18 cellular contexts compared by ENCODE assay signal in genomic region chr6:6913346-6913745, GRCh38.
"Had no signal": no experiment of that assay in that cellular context is flagged by ENCODE, and none has a peak within 500 bp of the region (broad histone marks: within the 10 kb centered on the region; RNA-seq: fewer than 3 reads in every experiment).

No MANE protein-coding gene starts in this region.

- H3K27ac ChIP-seq: adrenal gland had no signal

- H3K36me3 ChIP-seq: adrenal gland had no signal

- ATAC-seq: activated CD4-positive, CD25-positive, alpha-beta regulatory T cell treated with anti-CD3 and anti-CD28 coated beads, Interleukin-2, amount 50 U/mL, for 24 hours; activated CD8-positive, alpha-beta T cell treated with anti-CD3 and anti-CD28 coated beads for 36 hours; activated T-cell treated with anti-CD3 and anti-CD28 coated beads, Interleukin-2, amount 50 U/mL, for 72 hours had no signal

- H3K4me3 Mint-ChIP-seq: activated CD8-positive, alpha-beta T cell treated with anti-CD3 and anti-CD28 coated beads for 36 hours; activated naive CD8-positive, alpha-beta T cell treated with anti-CD3 and anti-CD28 coated beads, Interleukin-2, amount 10 ng/mL, durations not matched to agents 7 days and 5 days; activated T-cell treated with anti-CD3 and anti-CD28 coated beads, Interleukin-2, amount 50 U/mL, for 72 hours; T-helper 1 cell treated with Interleukin-12 subunit alpha and Interleukin-12 subunit beta and Interleukin-4 antibody, amounts not matched to agents 30 μg/mL and 1 μg/mL, for 36 hours had no signal

- H3K27ac Mint-ChIP-seq: activated CD8-positive, alpha-beta T cell treated with anti-CD3 and anti-CD28 coated beads for 36 hours; activated naive CD8-positive, alpha-beta T cell treated with anti-CD3 and anti-CD28 coated beads, Interleukin-2, amount 10 ng/mL, durations not matched to agents 7 days and 5 days; activated T-cell treated with anti-CD3 and anti-CD28 coated beads, Interleukin-2, amount 50 U/mL, for 72 hours; activated T-helper 2 cell treated with anti-CD3 and anti-CD28 coated beads, Interferon-gamma antibody, Interleukin-2, Interleukin-4, amounts not matched to agents 10 μg/mL and 5 μg/mL and 100 μg/mL, durations not matched to agents 14 hours and 24 hours and 36 hours; T-helper 1 cell treated with Interleukin-12 subunit alpha and Interleukin-12 subunit beta and Interleukin-4 antibody, amounts not matched to agents 30 μg/mL and 1 μg/mL, for 36 hours had no signal

- DNase-seq: activated CD4-positive, alpha-beta T cell treated with anti-CD3 and anti-CD28 coated beads for 4 hours; activated CD8-positive, alpha-beta memory T cell treated with anti-CD3 and anti-CD28 coated beads, Interleukin-2, amount 50 U/mL, for 4 hours; activated CD8-positive, alpha-beta T cell treated with anti-CD3 and anti-CD28 coated beads for 36 hours; activated gamma-delta T cell treated with Interleukin-2 at 50 U/mL for 16 hours; activated naive CD4-positive, alpha-beta T cell treated with anti-CD3 and anti-CD28 coated beads, Interleukin-2, amount 50 U/mL, for 16 hours; activated naive CD8-positive, alpha-beta T cell treated with anti-CD3 and anti-CD28 coated beads, Interleukin-2, amount 10 ng/mL, durations not matched to agents 7 days and 5 days; activated T-cell treated with anti-CD3 and anti-CD28 coated beads, Interleukin-2, amount 50 U/mL, for 72 hours; adrenal gland; anterior cingulate cortex; MM.1S; NCI-H1105 treated with DMSO at 0.1 percent for 48 hours; NCI-H1436 treated with DMSO at 0.1 percent for 48 hours; NCI-H187; NCI-H2081; SHP77 had no signal

- H3K36me3 Mint-ChIP-seq: activated naive CD8-positive, alpha-beta T cell treated with anti-CD3 and anti-CD28 coated beads, Interleukin-2, amount 10 ng/mL, durations not matched to agents 7 days and 5 days had no signal

- H3K27me3 ChIP-seq: adrenal gland had no signal

- H3K9me3 Mint-ChIP-seq: activated CD8-positive, alpha-beta T cell treated with anti-CD3 and anti-CD28 coated beads for 36 hours; activated naive CD8-positive, alpha-beta T cell treated with anti-CD3 and anti-CD28 coated beads, Interleukin-2, amount 10 ng/mL, durations not matched to agents 7 days and 5 days; activated T-cell treated with anti-CD3 and anti-CD28 coated beads, Interleukin-2, amount 50 U/mL, for 72 hours; activated T-helper 2 cell treated with anti-CD3 and anti-CD28 coated beads, Interferon-gamma antibody, Interleukin-2, Interleukin-4, amounts not matched to agents 10 μg/mL and 5 μg/mL and 100 μg/mL, durations not matched to agents 14 hours and 24 hours and 36 hours; T-helper 1 cell treated with Interleukin-12 subunit alpha and Interleukin-12 subunit beta and Interleukin-4 antibody, amounts not matched to agents 30 μg/mL and 1 μg/mL, for 36 hours had no signal

- H3K9me3 ChIP-seq: adrenal gland had no signal

- H3K4me3 ChIP-seq: adrenal gland had no signal
